Comparison of ENCODE assay signal across 11 cellular contexts in genomic region chr10:70237958-70238536, GRCh38. TPM values are rescaled to one million over a fixed set of nuclear protein-coding genes. Genes with fewer than 3 reads are reported as not detected.
DNase-seq lines count a peak whose midpoint lies in the region; ATAC-seq and TF ChIP-seq lines count a peak whose summit lies in the region.
"Not testable (repeated sequence)": the region's sequence is repeated elsewhere in the genome, so short reads cannot be mapped to it uniquely, and the experiment has no call there.
"Had no signal": no experiment of that assay in that cellular context is flagged by ENCODE, and none has a peak within 500 bp of the region (broad histone marks: within the 10 kb centered on the region; RNA-seq: fewer than 3 reads in every experiment).

No MANE protein-coding gene starts in this region.

- DNase-seq in NCI-H748 (lab: John Stamatoyannopoulos, UW; ENCODE audit: unreplicated experiment), result peak; percentile 20
- peak; percentile 19 for DNase-seq in esophagus muscularis mucosa (ENCODE audit: extremely low spot score)
- DNase-seq in lower lobe of right lung; neural progenitor cell (ENCODE audit: low spot score); type B pancreatic cell (ENCODE audit: extremely low spot score, unreplicated experiment): not testable (repeated sequence)

- peaks cover 18% of the 10 kb centered on the region for H3K9me3 Mint-ChIP-seq in neural progenitor cell
- not testable (repeated sequence) for H3K9me3 Mint-ChIP-seq in type B pancreatic cell

- H3K4me3 ChIP-seq in esophagus muscularis mucosa, lower lobe of right lung, neural progenitor cell: not testable (repeated sequence)

- not testable (repeated sequence) for H3F3A ChIP-seq in neural progenitor cell (ENCODE audit: low read depth)

- TF ChIP-seq CTCF in esophagus muscularis mucosa (IDR thresholded peaks at IDR 0.05); lower lobe of right lung (IDR thresholded peaks at IDR 0.05); neural progenitor cell (IDR thresholded peaks at IDR 0.05); type B pancreatic cell (conservative IDR thresholded peaks at IDR 0.05): not testable (repeated sequence)

- not testable (repeated sequence) for H3K27ac ChIP-seq in esophagus muscularis mucosa (replicated peaks in 1 of 4); neural progenitor cell
- H3K27ac ChIP-seq in lower lobe of right lung, result peak overlapping the region; percentile 27

- not testable (repeated sequence) for H3K36me3 Mint-ChIP-seq in neural progenitor cell, type B pancreatic cell

- H3K27ac Mint-ChIP-seq in neural progenitor cell (peak overlapping the region; percentile 38), type B pancreatic cell (peak overlapping the region; percentile 26)

- H4K20me1 ChIP-seq in neural progenitor cell (ENCODE audit: low read depth), result not testable (repeated sequence)

- not testable (repeated sequence) for H3K27me3 ChIP-seq in esophagus muscularis mucosa; lower lobe of right lung (ENCODE audit: low read depth); neural progenitor cell

- H3K4me3 Mint-ChIP-seq in neural progenitor cell, type B pancreatic cell: not testable (repeated sequence)

- not testable (repeated sequence) for TF ChIP-seq EP300 in esophagus muscularis mucosa (IDR thresholded peaks at IDR 0.05)

- H2AFZ ChIP-seq in neural progenitor cell (replicated peaks), result not testable (repeated sequence)

- H3K9ac ChIP-seq in neural progenitor cell, result not testable (repeated sequence)

- H3K4me2 ChIP-seq in neural progenitor cell, result not testable (repeated sequence)

- not testable (repeated sequence) for ATAC-seq in lower lobe of right lung

- WGBS in esophagus muscularis mucosa, result 81% methylated on average over 6 of the region's 6 CpGs

- not testable (repeated sequence) for TF ChIP-seq POLR2A in esophagus muscularis mucosa (IDR thresholded peaks at IDR 0.05; ENCODE audit: low read depth)

- H3K9me3 ChIP-seq in esophagus muscularis mucosa; lower lobe of right lung; neural progenitor cell (ENCODE audit: low read depth): not testable (repeated sequence)

- not testable (repeated sequence) for H3K36me3 ChIP-seq in esophagus muscularis mucosa, lower lobe of right lung, neural progenitor cell

- H3K27me3 Mint-ChIP-seq in neural progenitor cell (ENCODE audit: insufficient read depth, low read depth); type B pancreatic cell: not testable (repeated sequence)

- H3K4me1 Mint-ChIP-seq in neural progenitor cell, result not testable (repeated sequence)
- peaks cover 10% of the 10 kb centered on the region for H3K4me1 Mint-ChIP-seq in type B pancreatic cell (ENCODE audit: unreplicated experiment)

- H3K4me1 ChIP-seq in esophagus muscularis mucosa, lower lobe of right lung, neural progenitor cell: not testable (repeated sequence)

- intact Hi-C loops in esophagus muscularis mucosa (cut with DNase I), result loop anchor here (10.0 kb wide), 1 partner anchor 297 kb away; no protein-coding TSS in a partner anchor
- intact Hi-C loops in lower lobe of right lung (cut with DNase I), result not testable (repeated sequence)

- not testable (repeated sequence) for H3K79me2 ChIP-seq in neural progenitor cell (ENCODE audit: low read depth)

RNA-seq across cellular contexts. Expression of gene PPA1, which starts 4.8 kb away (rescaled TPM):
- total RNA-seq in esophagus muscularis mucosa (100 to 1,000 TPM in 1 of 4 donors, 10 to 100 TPM in 3; 72.6 to 105 (median 82.2) TPM), lower lobe of right lung (163 TPM), neural progenitor cell (ENCODE audit: low replicate concordance) (134 and 203 TPM in 2 replicates), type B pancreatic cell (ENCODE audit: low replicate concordance) (105 and 110 TPM in 2 replicates)

RNA-seq across cellular contexts. Expression of gene NPFFR1, which starts 45.8 kb away (rescaled TPM):
- total RNA-seq in esophagus muscularis mucosa (not detected), lower lobe of right lung (1.0 TPM), neural progenitor cell (ENCODE audit: low replicate concordance) (0.06 TPM in 1 of 2 replicates, not detected in the other), type B pancreatic cell (ENCODE audit: low replicate concordance) (not detected in 2 replicates)
- total RNA-seq: CD4-positive, alpha-beta memory T cell; CD4-positive, CD25-positive, alpha-beta regulatory T cell; CD8-positive, alpha-beta memory T cell; Daoy; G401; GM12878 had no signal
